14 cellular contexts compared by ENCODE assay signal in genomic region chr12:56676851-56677601, GRCh38. TPM values are rescaled to one million over a fixed set of nuclear protein-coding genes. Genes with fewer than 3 reads are reported as not detected.
DNase-seq lines count a peak whose midpoint lies in the region; ATAC-seq, FAIRE-seq and TF ChIP-seq lines count a peak whose summit lies in the region.
"Had no signal": no experiment of that assay in that cellular context is flagged by ENCODE, and none has a peak within 500 bp of the region (broad histone marks: within the 10 kb centered on the region; RNA-seq: fewer than 3 reads in every experiment).

No MANE protein-coding gene starts in this region.

- in situ Hi-C loops in K562 (cut with MboI): no loop called here

- intact Hi-C loops in K562 (cut with micrococcal nuclease) (no loop called here), spleen (cut with DNase I; ENCODE audit: low total_unique reads) (no loop called here), OCI-LY7 (cut with micrococcal nuclease; ENCODE audit: unreplicated experiment) (no loop called here)

- TF ChIP-seq POLR2A in K562 (conservative IDR thresholded peaks at IDR 0.05) (peak; percentile 45; the same call in 1 of the 2 replicates), spleen (IDR thresholded peaks at IDR 0.05) (no peak)

- H3K9ac ChIP-seq in K562 (ENCODE audit: insufficient read depth in 1 of 2, low read depth in 2 of 2, low read length in 2 of 2): peak overlapping the region in 1 of 2 experiments; percentile 38; a peak in 1 of 4 replicates

- no peaks in the 10 kb centered on the region for H3K9me1 ChIP-seq in K562 (ENCODE audit: control insufficient read depth, insufficient read depth, low read length)

- no peak for FAIRE-seq in K562 (lab: Jason Lieb, UNC)

- POLR2A ChIA-PET in K562 (lab: Yijun Ruan, JAX) (interaction anchor here (0.7 to 3.6 kb wide), 7 partner anchors 9 to 75 kb away, joined by 3 to 25 read pairs (median 10); partner anchors contain the start of genes NACA and PTGES3), OCI-LY7 (lab: Charles Lee) (interaction anchor here (0.6 to 1.3 kb wide), 3 partner anchors 9 to 956 kb away, joined by 3 to 8 read pairs (median 4); partner anchors contain the start of gene B4GALNT1)

- peaks cover 85% of the 10 kb centered on the region for H3K36me3 ChIP-seq in K562 (ENCODE audit: control insufficient read depth, insufficient read depth, low read length)
- peaks cover 0 to 65% (median 18%) of the 10 kb centered on the region in 6 donors for H3K36me3 ChIP-seq in spleen
- peaks cover 91% of the 10 kb centered on the region for H3K36me3 ChIP-seq in OCI-LY7 (ENCODE audit: insufficient read depth, low read length)
- H3K36me3 ChIP-seq: ovary had no signal

- H2AFZ ChIP-seq in K562 (ENCODE audit: low read depth, low read length): no peak overlapping the region
- H2AFZ ChIP-seq in OCI-LY7 (ENCODE audit: low read length): no peak overlapping the region

- H4K20me1 ChIP-seq in K562 (replicated peaks; ENCODE audit: control insufficient read depth, insufficient read depth, low read length) (peaks cover 41% of the 10 kb centered on the region), OCI-LY7 (ENCODE audit: insufficient read depth, low read length) (peaks cover 31% of the 10 kb centered on the region)

- H3K27ac ChIP-seq in K562 (ENCODE audit: extremely low read depth, low read depth, low read length) (peak overlapping the region; percentile 3; the same call in 1 of the 3 replicates), spleen (peak overlapping the region in 1 of 8 donors; percentile 12), OCI-LY7 (ENCODE audit: low read depth, low read length, poor library complexity, severe bottlenecking) (no peak overlapping the region)
- H3K27ac ChIP-seq: esophagus squamous epithelium, ovary had no signal

- peaks cover 15 to 56% of the 10 kb centered on the region in 2 experiments; a peak in 4 of 5 replicates for H3K4me1 ChIP-seq in K562 (replicated peaks in 1 of 2; ENCODE audit: control insufficient read depth in 2 of 2, insufficient read depth in 2 of 2, low read length in 2 of 2)
- peaks cover 32 to 94% (median 74%) of the 10 kb centered on the region in 6 donors for H3K4me1 ChIP-seq in spleen
- no peaks in the 10 kb centered on the region for H3K4me1 ChIP-seq in OCI-LY7 (ENCODE audit: insufficient read depth, low read length, poor library complexity, severe bottlenecking)

- 72% methylated on average over 9 of the region's 11 CpGs for WGBS in K562 (ENCODE audit: insufficient coverage, low coverage, missing lambda C conversion rate)
- WGBS in spleen, 5 donors: 73 to 83% (median 80%) methylated on average over 11 of the region's 11 CpGs

- no peak for TF ChIP-seq EP300 in K562 (IDR thresholded peaks at IDR 0.05; ENCODE audit: low read length)

- no peaks in the 10 kb centered on the region for H3K9me2 ChIP-seq in OCI-LY7 (ENCODE audit: insufficient read depth, low read length)

- no peak for TF ChIP-seq RAD21 in K562 (CRISPR knock-in tag; conservative IDR thresholded peaks at IDR 0.05 in 1 of 2, IDR thresholded peaks at IDR 0.05 in 1 of 2)

- H3K4me2 ChIP-seq in K562 (ENCODE audit: insufficient read depth, low read length): no peak overlapping the region
- H3K4me2 ChIP-seq in OCI-LY7 (ENCODE audit: low read length): no peak overlapping the region

- H3K4me3 ChIP-seq in K562 (no peak overlapping the region), spleen (no peak overlapping the region), OCI-LY7 (ENCODE audit: low read depth, low read length, poor library complexity, severe bottlenecking) (no peak overlapping the region)
- H3K4me3 ChIP-seq: esophagus squamous epithelium, ovary had no signal

- BruUV-seq in K562 (replicated peaks; lab: Mats Ljungman, UMichigan) (no TSS peak), OCI-LY7 (replicated peaks; lab: Mats Ljungman, UMichigan) (no TSS peak)

- peak; percentile 11 for ATAC-seq in K562

- no peaks in the 10 kb centered on the region for H3K27me3 ChIP-seq in K562 (ENCODE audit: control insufficient read depth in 2 of 2, insufficient read depth in 2 of 2, low read length in 2 of 2)
- H3K27me3 ChIP-seq in spleen (replicated peaks in 1 of 7): no peaks in the 10 kb centered on the region
- H3K27me3 ChIP-seq: esophagus squamous epithelium, ovary had no signal

- peaks cover 99% of the 10 kb centered on the region for H3K79me2 ChIP-seq in K562 (ENCODE audit: control insufficient read depth, insufficient read depth, low read length)
- peaks cover 97% of the 10 kb centered on the region for H3K79me2 ChIP-seq in OCI-LY7 (ENCODE audit: insufficient read depth, low read depth, low read length)

- peak; percentile 47 for DNase-seq in activated CD8-positive, alpha-beta memory T cell treated with anti-CD3 and anti-CD28 coated beads, Interleukin-2, amount 50 U/mL, for 48 hours
- no peak for DNase-seq in activated CD8-positive, alpha-beta memory T cell treated with anti-CD3 and anti-CD28 coated beads, Interleukin-2, amount 50 U/mL, for 4 hours
- peak; percentile 21 for DNase-seq in M059J (ENCODE audit: low read depth)
- no peak for DNase-seq in K562 (ENCODE audit: extremely low read depth in 1 of 4, low spot score in 3 of 4)
- peak; percentile 20 for DNase-seq in spleen
- no peak for DNase-seq in NOMO-1 treated with dmso at 0.1 percent for 144 hours (lab: John Stamatoyannopoulos, UW; ENCODE audit: unreplicated experiment)
- DNase-seq in NOMO-1 (lab: John Stamatoyannopoulos, UW; ENCODE audit: unreplicated experiment in 2 of 2): no peak
- no peak for DNase-seq in OCI-LY7 (ENCODE audit: low spot score)
- DNase-seq: activated CD4-positive, alpha-beta T cell treated with anti-CD3 and anti-CD28 coated beads for 1 hour; DMS153; esophagus squamous epithelium; mammary epithelial cell; NCI-H2107 had no signal

- CTCF ChIA-PET in K562 (lab: Yijun Ruan, JAX; ENCODE audit: low intra/inter-chr PET ratio): no interaction called here
- CTCF ChIA-PET in OCI-LY7 (lab: Charles Lee; ENCODE audit: unreplicated experiment): no interaction called here

- H3K9me3 ChIP-seq in K562 (replicated peaks; ENCODE audit: control insufficient read depth, insufficient read depth, low read depth, low read length) (no peaks in the 10 kb centered on the region), spleen (no peaks in the 10 kb centered on the region), OCI-LY7 (ENCODE audit: low read length) (no peaks in the 10 kb centered on the region)
- H3K9me3 ChIP-seq: esophagus squamous epithelium, ovary had no signal

- TF ChIP-seq CTCF in K562 (IDR thresholded peaks at IDR 0.05 in 2 of 3, conservative IDR thresholded peaks at IDR 0.05 in 1 of 3; ENCODE audit: insufficient read depth in 2 of 3, low read depth in 1 of 3, low read length in 3 of 3) (no peak), spleen (IDR thresholded peaks at IDR 0.05 in 8 of 11, conservative IDR thresholded peaks at IDR 0.05 in 3 of 11) (no peak), OCI-LY7 (conservative IDR thresholded peaks at IDR 0.05; ENCODE audit: low read length) (no peak)

RNA-seq across cellular contexts. Expression of gene PTGES3, which starts 11.1 kb away (rescaled TPM):
- 112 and 181 TPM in 2 replicates for total RNA-seq in M059J (2014; rRNA removed; shearing (Covaris generic))
- 48.9 and 100 TPM in 2 replicates for total RNA-seq in K562 (2011; cell fraction: chromatin; rRNA removed; ENCODE audit: low replicate concordance)
- total RNA-seq in K562 (2011; cell fraction: nucleolus; rRNA removed): 50.0 and 54.2 TPM in 2 replicates
- total RNA-seq in K562 (2011; cell fraction: nucleoplasm; rRNA removed): 77.5 and 136 TPM in 2 replicates
- total RNA-seq in K562 (2014; rRNA removed): 169 and 231 TPM in 2 replicates
- total RNA-seq in K562 (2014; rRNA removed; fragmentation: Illumina TruSeq; extraction: Trizol): 280 and 322 TPM in 2 replicates
- 251 and 256 TPM in 2 replicates for total RNA-seq in K562 (2015; rRNA removed; fragmentation: Illumina TruSeq; extraction: Trizol)
- total RNA-seq in K562 (2021): 441 and 454 TPM in 2 replicates
- 163 and 170 TPM in 2 replicates for polyA plus RNA-seq in K562 (2011; rRNA removed)
- 35.7 and 66.1 TPM in 2 replicates for polyA plus RNA-seq in K562 (2011; cell fraction: cytosol; rRNA removed)
- polyA plus RNA-seq in K562 (2011; cell fraction: nucleus; rRNA removed): 35.8 and 51.1 TPM in 2 replicates
- 358 and 436 TPM in 2 replicates for polyA plus RNA-seq in K562 (2012)
- polyA plus RNA-seq in K562 (2014; fragmentation: Illumina TruSeq; extraction: Trizol): 501 and 516 TPM in 2 replicates
- 100 to 1,000 TPM; 163 to 185 TPM for polyA plus RNA-seq in K562 (2014; fragmentation: Nextera tagmentation; extraction: Ambion mirVana)
- polyA plus RNA-seq in K562 (2014; rRNA removed): 213 and 263 TPM in 2 replicates
- polyA minus RNA-seq in K562 (2011; rRNA and poly(A)+ RNA removed): 140 and 159 TPM in 2 replicates
- polyA minus RNA-seq in K562 (2011; cell fraction: cytosol; rRNA and poly(A)+ RNA removed): 139 and 142 TPM in 2 replicates
- polyA minus RNA-seq in K562 (2011; cell fraction: nucleus; rRNA and poly(A)+ RNA removed): 24.8 and 39.2 TPM in 2 replicates
- total RNA-seq in spleen: 100 to 1,000 TPM in 5 of 7 donors, 10 to 100 TPM in 2; 84.1 to 163 (median 133) TPM
- 100 to 1,000 TPM in 2 of 3 donors, 10 to 100 TPM in 1; 80.6 to 154 (median 114) TPM for polyA plus RNA-seq in spleen
- total RNA-seq in OCI-LY7 (2014; rRNA removed; shearing (Covaris generic)): 77.3 and 91.2 TPM in 2 replicates
- total RNA-seq in OCI-LY7 (2022): 231 and 269 TPM in 2 replicates

RNA-seq across cellular contexts. Expression of gene ATP5F1B, which starts 31.2 kb away (rescaled TPM):
- 559 and 577 TPM in 2 replicates for total RNA-seq in M059J (2014; rRNA removed; shearing (Covaris generic))
- 915 and 971 TPM in 2 replicates for total RNA-seq in K562 (2011; cell fraction: chromatin; rRNA removed; ENCODE audit: low replicate concordance)
- 708 and 730 TPM in 2 replicates for total RNA-seq in K562 (2011; cell fraction: nucleolus; rRNA removed)
- 705 and 764 TPM in 2 replicates for total RNA-seq in K562 (2011; cell fraction: nucleoplasm; rRNA removed)
- total RNA-seq in K562 (2014; rRNA removed) (908 and 1,391 TPM in 2 replicates), K562 (2014; rRNA removed; fragmentation: Illumina TruSeq; extraction: Trizol) (1,412 and 1,463 TPM in 2 replicates), K562 (2015; rRNA removed; fragmentation: Illumina TruSeq; extraction: Trizol) (1,133 and 1,218 TPM in 2 replicates), K562 (2021) (1,519 and 1,587 TPM in 2 replicates), spleen (100 to 1,000 TPM; 262 to 375 (median 339) TPM), OCI-LY7 (2022) (732 and 737 TPM in 2 replicates)
- polyA plus RNA-seq in K562 (2011; rRNA removed) (3,125 and 3,469 TPM in 2 replicates), K562 (2014; fragmentation: Illumina TruSeq; extraction: Trizol) (1,824 and 2,016 TPM in 2 replicates), K562 (2014; fragmentation: Nextera tagmentation; extraction: Ambion mirVana) (1,000 to 10,000 TPM; 1,043 to 1,482 TPM), K562 (2014; rRNA removed) (1,530 and 1,669 TPM in 2 replicates), spleen (100 to 1,000 TPM; 223 to 272 (median 240) TPM)
- 3,019 and 3,082 TPM in 2 replicates for polyA plus RNA-seq in K562 (2011; cell fraction: cytosol; rRNA removed)
- 1,901 and 2,779 TPM in 2 replicates for polyA plus RNA-seq in K562 (2011; cell fraction: nucleus; rRNA removed)
- polyA plus RNA-seq in K562 (2012): 1,216 and 1,383 TPM in 2 replicates
- 2,231 and 2,600 TPM in 2 replicates for polyA minus RNA-seq in K562 (2011; rRNA and poly(A)+ RNA removed)
- 1,182 and 1,204 TPM in 2 replicates for polyA minus RNA-seq in K562 (2011; cell fraction: cytosol; rRNA and poly(A)+ RNA removed)
- 185 and 410 TPM in 2 replicates for polyA minus RNA-seq in K562 (2011; cell fraction: nucleus; rRNA and poly(A)+ RNA removed)
- 348 and 385 TPM in 2 replicates for total RNA-seq in OCI-LY7 (2014; rRNA removed; shearing (Covaris generic))

RNA-seq across cellular contexts. Expression of gene BAZ2A, which starts 46.9 kb away (rescaled TPM):
- total RNA-seq in M059J (2014; rRNA removed; shearing (Covaris generic)): 24.0 and 29.0 TPM in 2 replicates
- total RNA-seq in K562 (2011; cell fraction: chromatin; rRNA removed; ENCODE audit: low replicate concordance): 610 and 900 TPM in 2 replicates
- 295 and 308 TPM in 2 replicates for total RNA-seq in K562 (2011; cell fraction: nucleolus; rRNA removed)
- 357 and 370 TPM in 2 replicates for total RNA-seq in K562 (2011; cell fraction: nucleoplasm; rRNA removed)
- total RNA-seq in K562 (2014; rRNA removed) (26.2 and 30.6 TPM in 2 replicates), K562 (2014; rRNA removed; fragmentation: Illumina TruSeq; extraction: Trizol) (18.4 and 22.5 TPM in 2 replicates), K562 (2015; rRNA removed; fragmentation: Illumina TruSeq; extraction: Trizol) (18.6 and 24.1 TPM in 2 replicates), K562 (2021) (72.1 and 86.4 TPM in 2 replicates), spleen (100 to 1,000 TPM; 140 to 238 (median 166) TPM), OCI-LY7 (2022) (139 and 153 TPM in 2 replicates)
- polyA plus RNA-seq in K562 (2011; rRNA removed) (60.2 and 106 TPM in 2 replicates), K562 (2014; fragmentation: Illumina TruSeq; extraction: Trizol) (74.3 and 82.1 TPM in 2 replicates), K562 (2014; fragmentation: Nextera tagmentation; extraction: Ambion mirVana) (10 to 100 TPM in 1 of 2 experiments, 1 to 10 TPM in 1; 4.5 to 22.2 TPM), K562 (2014; rRNA removed) (40.9 and 52.4 TPM in 2 replicates), spleen (10 to 100 TPM in 2 of 3 donors, 1 to 10 TPM in 1; 8.8 to 42.5 (median 12.5) TPM)
- 71.3 and 75.4 TPM in 2 replicates for polyA plus RNA-seq in K562 (2011; cell fraction: cytosol; rRNA removed)
- 204 and 222 TPM in 2 replicates for polyA plus RNA-seq in K562 (2011; cell fraction: nucleus; rRNA removed)
- 46.5 and 60.7 TPM in 2 replicates for polyA plus RNA-seq in K562 (2012)
- polyA minus RNA-seq in K562 (2011; rRNA and poly(A)+ RNA removed): 102 and 122 TPM in 2 replicates
- 57.1 and 59.6 TPM in 2 replicates for polyA minus RNA-seq in K562 (2011; cell fraction: cytosol; rRNA and poly(A)+ RNA removed)
- polyA minus RNA-seq in K562 (2011; cell fraction: nucleus; rRNA and poly(A)+ RNA removed): 64.6 and 113 TPM in 2 replicates
- 37.5 and 40.6 TPM in 2 replicates for total RNA-seq in OCI-LY7 (2014; rRNA removed; shearing (Covaris generic))

RNA-seq across cellular contexts. Expression of gene NACA, which starts 48.1 kb away (rescaled TPM):
- 1,267 and 1,373 TPM in 2 replicates for total RNA-seq in M059J (2014; rRNA removed; shearing (Covaris generic))
- total RNA-seq in K562 (2011; cell fraction: chromatin; rRNA removed; ENCODE audit: low replicate concordance): 132 and 260 TPM in 2 replicates
- 93.4 and 98.8 TPM in 2 replicates for total RNA-seq in K562 (2011; cell fraction: nucleolus; rRNA removed)
- 176 and 303 TPM in 2 replicates for total RNA-seq in K562 (2011; cell fraction: nucleoplasm; rRNA removed)
- total RNA-seq in K562 (2014; rRNA removed): 1,508 and 1,729 TPM in 2 replicates
- total RNA-seq in K562 (2014; rRNA removed; fragmentation: Illumina TruSeq; extraction: Trizol): 2,249 and 2,401 TPM in 2 replicates
- 2,051 and 2,139 TPM in 2 replicates for total RNA-seq in K562 (2015; rRNA removed; fragmentation: Illumina TruSeq; extraction: Trizol)
- 1,030 and 1,135 TPM in 2 replicates for total RNA-seq in K562 (2021)
- polyA plus RNA-seq in K562 (2011; rRNA removed): 1,225 and 1,538 TPM in 2 replicates
- 364 and 765 TPM in 2 replicates for polyA plus RNA-seq in K562 (2011; cell fraction: cytosol; rRNA removed)
- 212 and 417 TPM in 2 replicates for polyA plus RNA-seq in K562 (2011; cell fraction: nucleus; rRNA removed)
- 1,935 and 2,376 TPM in 2 replicates for polyA plus RNA-seq in K562 (2012)
- polyA plus RNA-seq in K562 (2014; fragmentation: Illumina TruSeq; extraction: Trizol): 1,591 and 1,645 TPM in 2 replicates
- 1,000 to 10,000 TPM; 2,280 to 2,416 TPM for polyA plus RNA-seq in K562 (2014; fragmentation: Nextera tagmentation; extraction: Ambion mirVana)
- polyA plus RNA-seq in K562 (2014; rRNA removed): 1,506 and 1,626 TPM in 2 replicates
- 1,074 and 1,137 TPM in 2 replicates for polyA minus RNA-seq in K562 (2011; rRNA and poly(A)+ RNA removed)
- 239 and 257 TPM in 2 replicates for polyA minus RNA-seq in K562 (2011; cell fraction: cytosol; rRNA and poly(A)+ RNA removed)
- 60.7 and 154 TPM in 2 replicates for polyA minus RNA-seq in K562 (2011; cell fraction: nucleus; rRNA and poly(A)+ RNA removed)
- 100 to 1,000 TPM; 535 to 885 (median 701) TPM for total RNA-seq in spleen
- polyA plus RNA-seq in spleen: 1,000 to 10,000 TPM; 1,928 to 3,231 (median 2,748) TPM
- 1,560 and 1,723 TPM in 2 replicates for total RNA-seq in OCI-LY7 (2014; rRNA removed; shearing (Covaris generic))
- total RNA-seq in OCI-LY7 (2022): 879 and 892 TPM in 2 replicates

Comparison
In these comparisons a context has a peak if more than half of its experiments do, and no peak if none do; other contexts are left out.
1. DNase-seq: peak in activated CD8-positive, alpha-beta memory T cell treated with anti-CD3 and anti-CD28 coated beads, Interleukin-2, amount 50 U/mL, for 48 hours (single experiment), M059J (single experiment) and spleen (single experiment); none in activated CD8-positive, alpha-beta memory T cell treated with anti-CD3 and anti-CD28 coated beads, Interleukin-2, amount 50 U/mL, for 4 hours (single experiment), K562 (0 of 4), NOMO-1 treated with dmso at 0.1 percent for 144 hours (single experiment), NOMO-1 (0 of 2) and OCI-LY7 (single experiment).